28 cellular contexts compared by ENCODE assay signal in the genomic region with DNA sequence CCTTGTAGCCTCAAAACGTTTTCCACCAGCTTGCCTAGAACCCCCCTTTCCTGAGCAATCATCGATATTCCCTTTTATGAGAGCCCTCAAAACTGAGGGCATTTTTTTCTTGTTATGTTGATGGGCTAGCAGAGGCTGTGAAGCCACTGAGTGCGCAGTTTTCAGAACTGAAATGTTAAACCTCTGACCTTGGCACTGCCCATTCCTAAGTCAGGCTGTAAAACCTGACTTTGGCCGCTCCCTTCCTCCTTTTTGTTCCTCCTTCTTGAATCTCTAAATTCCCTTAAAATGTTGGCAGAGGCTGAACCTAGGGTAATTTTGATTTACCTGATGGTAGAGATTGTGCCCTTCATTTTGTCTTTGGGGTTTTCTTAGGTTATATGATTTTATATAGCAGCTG.
"Had no signal": no experiment of that assay in that cellular context is flagged by ENCODE, and none has a peak within 500 bp of the region (broad histone marks: within the 10 kb centered on the region; RNA-seq: fewer than 3 reads in every experiment).

No MANE protein-coding gene starts in this region.

- H3K79me2 ChIP-seq: parathyroid adenoma had no signal

- H3K9ac ChIP-seq: neural progenitor cell, parathyroid adenoma had no signal

- H3K27ac ChIP-seq: neural progenitor cell, ovary, parathyroid adenoma, psoas muscle, right lobe of liver, sigmoid colon, stomach, thoracic aorta, thyroid gland, tibial nerve, upper lobe of left lung, vagina had no signal

- H3K36me3 ChIP-seq: neural progenitor cell, ovary, right lobe of liver, sigmoid colon, thoracic aorta, thyroid gland, upper lobe of left lung, vagina had no signal

- H3K27ac Mint-ChIP-seq: natural killer cell; neural progenitor cell; progenitor cell of endocrine pancreas; stimulated activated effector memory CD8-positive, alpha-beta T cell treated with anti-CD3 and anti-CD28 coated beads, Interleukin-12 subunit alpha, Interleukin-12 subunit beta, amount 100 ng/mL, for 72 hours; stimulated activated naive B cell treated with anti-CD40 and anti-IgM and Interleukin-4, amounts not matched to agents 10 μg/mL and 1 μg/mL and 100 μg/mL, for 72 hours; stimulated activated naive CD8-positive, alpha-beta T cell treated with anti-CD3 and anti-CD28 coated beads, Interleukin-15, Interleukin-2, amounts not matched to agents 100 ng/mL and 50 ng/mL, for 24 hours had no signal

- H3K36me3 Mint-ChIP-seq: stimulated activated effector memory CD8-positive, alpha-beta T cell treated with anti-CD3 and anti-CD28 coated beads, Interleukin-12 subunit alpha, Interleukin-12 subunit beta, amount 100 ng/mL, for 72 hours had no signal

- H3K9me3 ChIP-seq: ovary, psoas muscle, right lobe of liver, sigmoid colon, stomach, thoracic aorta, thyroid gland, tibial nerve, upper lobe of left lung, vagina had no signal

- H3K4me3 Mint-ChIP-seq: natural killer cell; neural progenitor cell; stimulated activated effector memory CD8-positive, alpha-beta T cell treated with anti-CD3 and anti-CD28 coated beads, Interleukin-12 subunit alpha, Interleukin-12 subunit beta, amount 100 ng/mL, for 72 hours; stimulated activated naive B cell treated with anti-CD40 and anti-IgM and Interleukin-4, amounts not matched to agents 10 μg/mL and 1 μg/mL and 100 μg/mL, for 72 hours; stimulated activated naive CD8-positive, alpha-beta T cell treated with anti-CD3 and anti-CD28 coated beads, Interleukin-15, Interleukin-2, amounts not matched to agents 100 ng/mL and 50 ng/mL, for 24 hours had no signal

- H3K4me2 ChIP-seq: neural progenitor cell had no signal

- FAIRE-seq: small intestine, urothelium cell line had no signal

- H2AFZ ChIP-seq: neural progenitor cell, parathyroid adenoma had no signal

- H3K4me1 Mint-ChIP-seq: natural killer cell; stimulated activated effector memory CD8-positive, alpha-beta T cell treated with anti-CD3 and anti-CD28 coated beads, Interleukin-12 subunit alpha, Interleukin-12 subunit beta, amount 100 ng/mL, for 72 hours; stimulated activated naive B cell treated with anti-CD40 and anti-IgM and Interleukin-4, amounts not matched to agents 10 μg/mL and 1 μg/mL and 100 μg/mL, for 72 hours had no signal

- H3K4me1 ChIP-seq: parathyroid adenoma, psoas muscle, sigmoid colon, tibial nerve, upper lobe of left lung, vagina had no signal

- H3K4me3 ChIP-seq: neural progenitor cell, ovary, psoas muscle, right lobe of liver, sigmoid colon, stomach, thoracic aorta, thyroid gland, tibial nerve, upper lobe of left lung, vagina had no signal

- ATAC-seq: natural killer cell; psoas muscle; right cardiac atrium; right lobe of liver; stimulated activated effector memory CD8-positive, alpha-beta T cell treated with anti-CD3 and anti-CD28 coated beads, Interleukin-12 subunit alpha, Interleukin-12 subunit beta, amount 100 ng/mL, for 72 hours; stimulated activated naive B cell treated with anti-CD40 and anti-IgM and Interleukin-4, amounts not matched to agents 10 μg/mL and 1 μg/mL and 100 μg/mL, for 72 hours had no signal

- DNase-seq: natural killer cell; occipital lobe; ovary; posterior cingulate gyrus; psoas muscle; right cardiac atrium; right lobe of liver; sigmoid colon; small intestine; stimulated activated CD4-positive, alpha-beta T cell treated with anti-CD3 and anti-CD28 coated beads, Interleukin-15, amount 100 ng/mL, for 24 hours; stimulated activated CD4-positive, alpha-beta T cell treated with anti-CD3 and anti-CD28 coated beads, Interleukin-2, amount 100 ng/mL, for 24 hours; stimulated activated CD4-positive, alpha-beta T cell treated with anti-CD3 and anti-CD28 coated beads, Interleukin-2, amount 100 ng/mL, for 48 hours; stimulated activated CD4-positive, alpha-beta T cell treated with anti-CD3 and anti-CD28 coated beads, Interleukin-4, amount 100 ng/mL, for 24 hours; stimulated activated naive B cell treated with anti-CD40 and anti-IgM and Interleukin-4, amounts not matched to agents 10 μg/mL and 1 μg/mL and 100 μg/mL, for 72 hours; stimulated activated naive CD4-positive, alpha-beta T cell treated with Interleukin-2 at 50 U/mL for 16 hours; stomach; thyroid gland; trophoblast cell; upper lobe of left lung had no signal

- H3K27me3 Mint-ChIP-seq: progenitor cell of endocrine pancreas; stimulated activated naive B cell treated with anti-CD40 and anti-IgM and Interleukin-4, amounts not matched to agents 10 μg/mL and 1 μg/mL and 100 μg/mL, for 72 hours; stimulated activated naive CD8-positive, alpha-beta T cell treated with anti-CD3 and anti-CD28 coated beads, Interleukin-15, Interleukin-2, amounts not matched to agents 100 ng/mL and 50 ng/mL, for 24 hours had no signal

- H3K27me3 ChIP-seq: neural progenitor cell, ovary, right lobe of liver, sigmoid colon, stomach, thyroid gland, tibial nerve, upper lobe of left lung, vagina had no signal

- H3K9me3 Mint-ChIP-seq: natural killer cell; neural progenitor cell; stimulated activated effector memory CD8-positive, alpha-beta T cell treated with anti-CD3 and anti-CD28 coated beads, Interleukin-12 subunit alpha, Interleukin-12 subunit beta, amount 100 ng/mL, for 72 hours; stimulated activated naive CD8-positive, alpha-beta T cell treated with anti-CD3 and anti-CD28 coated beads, Interleukin-15, Interleukin-2, amounts not matched to agents 100 ng/mL and 50 ng/mL, for 24 hours had no signal
